In the genomic region with DNA sequence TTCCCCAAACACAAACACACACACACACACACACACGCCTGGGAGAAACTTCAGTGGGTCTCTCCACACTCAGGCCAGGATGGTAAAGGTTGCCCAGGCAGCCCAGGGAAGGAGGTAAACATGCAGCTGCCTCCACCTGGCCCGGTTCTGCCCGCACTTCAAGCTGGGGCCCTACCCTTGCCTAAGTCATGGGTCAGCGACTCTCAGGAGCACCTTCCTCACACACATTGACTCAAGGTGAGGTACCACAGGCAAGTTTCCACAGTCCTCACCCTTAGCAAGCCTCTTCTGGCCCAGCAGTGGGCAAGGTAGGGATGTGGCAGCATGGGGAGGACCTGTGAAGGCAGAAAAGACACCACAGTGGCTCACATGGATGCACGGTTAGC, we compare ENCODE assay signal across 23 cellular contexts. TPM values are rescaled to one million over a fixed set of nuclear protein-coding genes. Genes with fewer than 3 reads are reported as not detected.
"Had no signal": no experiment of that assay in that cellular context is flagged by ENCODE, and none has a peak within 500 bp of the region (broad histone marks: within the 10 kb centered on the region; RNA-seq: fewer than 3 reads in every experiment).

No MANE protein-coding gene starts in this region.

- H3K27ac ChIP-seq: foreskin keratinocyte, prostate gland, right atrium auricular region, suprapubic skin, transverse colon, vagina had no signal

- H3K4me1 Mint-ChIP-seq: activated naive CD8-positive, alpha-beta T cell treated with anti-CD3 and anti-CD28 coated beads, Interleukin-2, amount 50 U/mL, for 24 hours had no signal

- H3K4me1 ChIP-seq: foreskin keratinocyte, prostate gland, transverse colon, vagina had no signal

- H3K36me3 ChIP-seq: prostate gland, right atrium auricular region, suprapubic skin, transverse colon, vagina had no signal

- H3K9me3 Mint-ChIP-seq: activated naive CD8-positive, alpha-beta T cell treated with anti-CD3 and anti-CD28 coated beads, Interleukin-2, amount 50 U/mL, for 24 hours; activated T-helper 1 cell treated with anti-CD3 and anti-CD28 coated beads, Interleukin-12 subunit alpha, Interleukin-12 subunit beta, Interleukin-2, Interleukin-4 antibody, amounts not matched to agents 30 ng/mL and 10 ng/mL and 1 ng/mL, durations not matched to agents 14 hours and 24 hours and 36 hours; stimulated activated naive CD8-positive, alpha-beta T cell treated with anti-CD3 and anti-CD28 coated beads, Interleukin-15, Interleukin-2, amounts not matched to agents 100 ng/mL and 50 ng/mL, for 24 hours; T-helper 1 cell treated with Interleukin-12 subunit alpha and Interleukin-12 subunit beta and Interleukin-4 antibody, amounts not matched to agents 30 μg/mL and 1 μg/mL, for 36 hours had no signal

- H3K36me3 Mint-ChIP-seq: brain had no signal

- H3K4me3 ChIP-seq: lung, prostate gland, right atrium auricular region, suprapubic skin, transverse colon, vagina had no signal

- H3K4me3 Mint-ChIP-seq: activated naive CD8-positive, alpha-beta T cell treated with anti-CD3 and anti-CD28 coated beads, Interleukin-2, amount 50 U/mL, for 24 hours; activated T-helper 1 cell treated with anti-CD3 and anti-CD28 coated beads, Interleukin-12 subunit alpha, Interleukin-12 subunit beta, Interleukin-2, Interleukin-4 antibody, amounts not matched to agents 30 ng/mL and 10 ng/mL and 1 ng/mL, durations not matched to agents 14 hours and 24 hours and 36 hours; brain; stimulated activated naive CD8-positive, alpha-beta T cell treated with anti-CD3 and anti-CD28 coated beads, Interleukin-15, Interleukin-2, amounts not matched to agents 100 ng/mL and 50 ng/mL, for 24 hours; T-helper 1 cell treated with Interleukin-12 subunit alpha and Interleukin-12 subunit beta and Interleukin-4 antibody, amounts not matched to agents 30 μg/mL and 1 μg/mL, for 36 hours had no signal

- ATAC-seq: activated naive CD8-positive, alpha-beta T cell treated with anti-CD3 and anti-CD28 coated beads, Interleukin-2, amount 50 U/mL, for 24 hours; foreskin keratinocyte; left lobe of liver had no signal

- H3K9me3 ChIP-seq: prostate gland, right atrium auricular region, suprapubic skin, transverse colon, vagina had no signal

- DNase-seq: activated CD4-positive, alpha-beta T cell treated with anti-CD3 and anti-CD28 coated beads, Interleukin-2, amount 50 U/mL, for 4 hours; activated naive CD4-positive, alpha-beta T cell; activated naive CD8-positive, alpha-beta T cell treated with anti-CD3 and anti-CD28 coated beads, Interleukin-2, amount 50 U/mL, for 24 hours; anterior cingulate cortex; caudate nucleus; foreskin keratinocyte; glutamatergic neuron; hippocampal formation; midbrain; occipital lobe; stimulated activated CD4-positive, alpha-beta T cell treated with anti-CD3 and anti-CD28 coated beads, Interleukin-2, amount 100 ng/mL, for 24 hours; transverse colon had no signal

- H3K27ac Mint-ChIP-seq: activated naive CD8-positive, alpha-beta T cell treated with anti-CD3 and anti-CD28 coated beads, Interleukin-2, amount 50 U/mL, for 24 hours; activated T-helper 1 cell treated with anti-CD3 and anti-CD28 coated beads, Interleukin-12 subunit alpha, Interleukin-12 subunit beta, Interleukin-2, Interleukin-4 antibody, amounts not matched to agents 30 ng/mL and 10 ng/mL and 1 ng/mL, durations not matched to agents 14 hours and 24 hours and 36 hours; stimulated activated naive CD8-positive, alpha-beta T cell treated with anti-CD3 and anti-CD28 coated beads, Interleukin-15, Interleukin-2, amounts not matched to agents 100 ng/mL and 50 ng/mL, for 24 hours; T-helper 1 cell treated with Interleukin-12 subunit alpha and Interleukin-12 subunit beta and Interleukin-4 antibody, amounts not matched to agents 30 μg/mL and 1 μg/mL, for 36 hours had no signal

- H3K27me3 ChIP-seq: foreskin keratinocyte, right atrium auricular region, suprapubic skin, transverse colon, vagina had no signal

RNA-seq across cellular contexts. Expression of gene FAIM2, which starts 14.1 kb away (rescaled TPM):
- total RNA-seq: foreskin keratinocyte, left lobe of liver had no signal

RNA-seq across cellular contexts. Expression of gene AQP2, which starts 32.8 kb away (rescaled TPM):
- total RNA-seq: activated T-helper 1 cell treated with anti-CD3 and anti-CD28 coated beads, Interleukin-12 subunit alpha, Interleukin-12 subunit beta, Interleukin-2, Interleukin-4 antibody, amounts not matched to agents 30 ng/mL and 10 ng/mL and 1 ng/mL, durations not matched to agents 14 hours and 24 hours and 36 hours; fibroblast of lung; foreskin keratinocyte; left lobe of liver; lung; occipital lobe; transverse colon; vagina had no signal

RNA-seq across cellular contexts. Expression of gene AQP5, which starts 43.9 kb away (rescaled TPM):
- total RNA-seq: activated T-helper 1 cell treated with anti-CD3 and anti-CD28 coated beads, Interleukin-12 subunit alpha, Interleukin-12 subunit beta, Interleukin-2, Interleukin-4 antibody, amounts not matched to agents 30 ng/mL and 10 ng/mL and 1 ng/mL, durations not matched to agents 14 hours and 24 hours and 36 hours; fibroblast of lung; foreskin keratinocyte; left lobe of liver; transverse colon; vagina had no signal

RNA-seq across cellular contexts. Expression of gene AQP6, which starts 55.0 kb away (rescaled TPM):
- total RNA-seq: activated T-helper 1 cell treated with anti-CD3 and anti-CD28 coated beads, Interleukin-12 subunit alpha, Interleukin-12 subunit beta, Interleukin-2, Interleukin-4 antibody, amounts not matched to agents 30 ng/mL and 10 ng/mL and 1 ng/mL, durations not matched to agents 14 hours and 24 hours and 36 hours; suprapubic skin; vagina had no signal
